ENCODE assay signal across 1 cellular context in the genomic region with DNA sequence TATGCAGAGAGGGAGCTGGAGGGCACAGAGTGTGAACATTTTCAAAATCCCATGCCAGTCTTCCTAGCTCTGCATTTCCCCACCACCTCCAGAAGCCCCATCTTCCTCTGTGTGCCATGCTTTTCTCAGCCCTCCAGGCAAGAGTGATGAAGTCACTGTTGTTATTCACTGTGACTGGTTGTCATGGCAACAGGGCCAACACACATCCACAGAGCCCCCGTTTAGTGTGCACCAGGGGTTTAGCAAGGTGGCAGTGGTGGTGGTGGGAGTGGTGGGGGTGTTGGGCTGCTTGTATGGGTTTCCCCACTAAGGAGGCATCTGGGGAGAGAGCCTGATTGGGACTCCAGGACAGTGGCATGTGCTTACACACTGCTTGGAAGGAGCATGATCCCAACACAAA.
TF ChIP-seq lines count a peak whose summit lies in the region.

No MANE protein-coding gene starts in this region.

TF ChIP-seq in neural cell, 6 proteins besides CTCF, POLR2A, EP300 and RAD21 (continued from another document):
- TF ChIP-seq, protein P1, sequence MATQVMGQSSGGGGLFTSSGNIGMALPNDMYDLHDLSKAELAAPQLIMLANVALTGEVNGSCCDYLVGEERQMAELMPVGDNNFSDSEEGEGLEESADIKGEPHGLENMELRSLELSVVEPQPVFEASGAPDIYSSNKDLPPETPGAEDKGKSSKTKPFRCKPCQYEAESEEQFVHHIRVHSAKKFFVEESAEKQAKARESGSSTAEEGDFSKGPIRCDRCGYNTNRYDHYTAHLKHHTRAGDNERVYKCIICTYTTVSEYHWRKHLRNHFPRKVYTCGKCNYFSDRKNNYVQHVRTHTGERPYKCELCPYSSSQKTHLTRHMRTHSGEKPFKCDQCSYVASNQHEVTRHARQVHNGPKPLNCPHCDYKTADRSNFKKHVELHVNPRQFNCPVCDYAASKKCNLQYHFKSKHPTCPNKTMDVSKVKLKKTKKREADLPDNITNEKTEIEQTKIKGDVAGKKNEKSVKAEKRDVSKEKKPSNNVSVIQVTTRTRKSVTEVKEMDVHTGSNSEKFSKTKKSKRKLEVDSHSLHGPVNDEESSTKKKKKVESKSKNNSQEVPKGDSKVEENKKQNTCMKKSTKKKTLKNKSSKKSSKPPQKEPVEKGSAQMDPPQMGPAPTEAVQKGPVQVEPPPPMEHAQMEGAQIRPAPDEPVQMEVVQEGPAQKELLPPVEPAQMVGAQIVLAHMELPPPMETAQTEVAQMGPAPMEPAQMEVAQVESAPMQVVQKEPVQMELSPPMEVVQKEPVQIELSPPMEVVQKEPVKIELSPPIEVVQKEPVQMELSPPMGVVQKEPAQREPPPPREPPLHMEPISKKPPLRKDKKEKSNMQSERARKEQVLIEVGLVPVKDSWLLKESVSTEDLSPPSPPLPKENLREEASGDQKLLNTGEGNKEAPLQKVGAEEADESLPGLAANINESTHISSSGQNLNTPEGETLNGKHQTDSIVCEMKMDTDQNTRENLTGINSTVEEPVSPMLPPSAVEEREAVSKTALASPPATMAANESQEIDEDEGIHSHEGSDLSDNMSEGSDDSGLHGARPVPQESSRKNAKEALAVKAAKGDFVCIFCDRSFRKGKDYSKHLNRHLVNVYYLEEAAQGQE (IDR thresholded peaks at IDR 0.05; ENCODE audit: borderline replicate concordance): peak; percentile 67
- TF ChIP-seq SMC3 (conservative IDR thresholded peaks at IDR 0.05; ENCODE audit: poor library complexity) (peak; percentile 38), EZH2 (IDR thresholded peaks at IDR 0.05; ENCODE audit: borderline replicate concordance, insufficient read depth, low read length, poor library complexity, severe bottlenecking) (no peak), MXI1 (conservative IDR thresholded peaks at IDR 0.05; ENCODE audit: poor library complexity, severe bottlenecking) (peak; percentile 59)
TF ChIP-seq in neural cell: peak in this region for 4.
